ENCODE assay signal across 7 cellular contexts in genomic region chr7:43905209-43905946, GRCh38. TPM values are rescaled to one million over a fixed set of nuclear protein-coding genes. Genes with fewer than 3 reads are reported as not detected.
DNase-seq lines count a peak whose midpoint lies in the region; ATAC-seq and TF ChIP-seq lines count a peak whose summit lies in the region.

No MANE protein-coding gene starts in this region.

- H3K79me2 ChIP-seq in fibroblast of lung (ENCODE audit: control insufficient read depth, insufficient read depth, low read length) = peaks cover 54% of the 10 kb centered on the region

- peak overlapping the region; percentile 67 for H3K4me2 ChIP-seq in fibroblast of lung (ENCODE audit: extremely low read depth, insufficient read depth, low read length)

- H3K27me3 ChIP-seq in fibroblast of lung (ENCODE audit: control insufficient read depth, insufficient read depth, low read length) = no peaks in the 10 kb centered on the region
- H3K27me3 ChIP-seq in neuron (ENCODE audit: insufficient read depth, low read length) = no peaks in the 10 kb centered on the region

- H3K9me3 ChIP-seq in fibroblast of lung (ENCODE audit: control insufficient read depth, insufficient read depth, low read depth, low read length) (no peaks in the 10 kb centered on the region), neuron (ENCODE audit: low read length) (no peaks in the 10 kb centered on the region)

- ATAC-seq in HG03432 (IDR thresholded peaks at IDR 0.05; ENCODE audit: unreplicated experiment) = no peak

- DNase-seq in HCEC 1CT = peak; percentile 14
- peak; percentile 86 for DNase-seq in SW480 (ENCODE audit: low spot score)
- DNase-seq in fibroblast of lung (ENCODE audit: low read depth in 2 of 2) = peak; percentile 9 to 32
- no peak for DNase-seq in pons (ENCODE audit: low spot score)
- no peak for DNase-seq in stimulated activated CD4-positive, alpha-beta T cell treated with anti-CD3 and anti-CD28 coated beads, Interleukin-12 subunit alpha, Interleukin-12 subunit beta, amount 100 ng/mL, for 4 hours

- no peak overlapping the region for H2AFZ ChIP-seq in fibroblast of lung (ENCODE audit: low read length)
- peak overlapping the region; percentile 8 for H2AFZ ChIP-seq in neuron (ENCODE audit: low read depth, low read length)

- H3K4me1 ChIP-seq in fibroblast of lung (ENCODE audit: control insufficient read depth, extremely low read depth, insufficient read depth, low read length) (peaks cover 7% of the 10 kb centered on the region), neuron (ENCODE audit: insufficient read depth, low read length) (peaks cover 10% of the 10 kb centered on the region)

- no peaks in the 10 kb centered on the region for H3K36me3 ChIP-seq in fibroblast of lung (ENCODE audit: control insufficient read depth, insufficient read depth, low read length)
- no peaks in the 10 kb centered on the region for H3K36me3 ChIP-seq in neuron (ENCODE audit: insufficient read depth, low read length)

- no peaks in the 10 kb centered on the region for H4K20me1 ChIP-seq in fibroblast of lung (ENCODE audit: control insufficient read depth, extremely low read depth, insufficient read depth, low read length)

- TF ChIP-seq CTCF in fibroblast of lung (conservative IDR thresholded peaks at IDR 0.05 in 1 of 2, IDR thresholded peaks at IDR 0.05 in 1 of 2; ENCODE audit: low read depth in 1 of 2, low read length in 2 of 2) = no peak

- peak overlapping the region; percentile 79 for H3K9ac ChIP-seq in fibroblast of lung (ENCODE audit: insufficient read depth, low read length)

- H3K4me3 ChIP-seq in fibroblast of lung (replicated peaks in 1 of 4; ENCODE audit: control extremely low read depth in 1 of 4, insufficient read depth in 1 of 4, low read depth in 3 of 4, low read length in 4 of 4) (peak overlapping the region; percentile 64 to 86 (median 80)), neuron (ENCODE audit: low read length) (peak overlapping the region; percentile 77)

- peak overlapping the region; percentile 77 for H3K27ac ChIP-seq in fibroblast of lung (ENCODE audit: insufficient read depth, low read length)

RNA-seq across cellular contexts. Expression of gene URGCP, which starts 1.0 kb away (rescaled TPM):
- 27.7 and 42.1 TPM in 2 replicates for total RNA-seq in fibroblast of lung
- 18.3 and 23.2 TPM in 2 replicates for polyA plus RNA-seq in fibroblast of lung
- 19.1 and 19.9 TPM in 2 replicates for polyA plus RNA-seq in fibroblast of lung (2012)
- 35.1 and 59.2 TPM in 2 replicates for polyA minus RNA-seq in fibroblast of lung (ENCODE audit: low replicate concordance)

RNA-seq across cellular contexts. Expression of gene UBE2D4, which starts 20.9 kb away (rescaled TPM):
- 6.4 and 10.2 TPM in 2 replicates for total RNA-seq in fibroblast of lung
- 20.2 and 21.3 TPM in 2 replicates for polyA plus RNA-seq in fibroblast of lung
- polyA plus RNA-seq in fibroblast of lung (2012) = 13.6 and 13.9 TPM in 2 replicates
- 24.1 and 51.5 TPM in 2 replicates for polyA minus RNA-seq in fibroblast of lung (ENCODE audit: low replicate concordance)

RNA-seq across cellular contexts. Expression of gene MRPS24, which starts 36.1 kb away (rescaled TPM):
- 75.8 and 105 TPM in 2 replicates for total RNA-seq in fibroblast of lung
- 109 and 128 TPM in 2 replicates for polyA plus RNA-seq in fibroblast of lung
- polyA plus RNA-seq in fibroblast of lung (2012) = 232 and 280 TPM in 2 replicates
- 104 and 125 TPM in 2 replicates for polyA minus RNA-seq in fibroblast of lung (ENCODE audit: low replicate concordance)

Comparison
In these comparisons a context has a peak if more than half of its experiments do, and no peak if none do; other contexts are left out.
1. DNase-seq: peak in HCEC 1CT (single experiment), SW480 (single experiment) and fibroblast of lung (2 of 2); none in pons (single experiment) and stimulated activated CD4-positive, alpha-beta T cell treated with anti-CD3 and anti-CD28 coated beads, Interleukin-12 subunit alpha, Interleukin-12 subunit beta, amount 100 ng/mL, for 4 hours (single experiment).